In genomic region chr15:32993285-32993684, GRCh38 we compare ENCODE assay signal across 13 cellular contexts.
A peak's percentile ranks its signal among the peaks of the same experiment; 100 is the strongest.
DNase-seq lines count a peak whose midpoint lies in the region; ATAC-seq and TF ChIP-seq lines count a peak whose summit lies in the region.
"Had no signal": no experiment of that assay in that cellular context is flagged by ENCODE, and none has a peak within 500 bp of the region (broad histone marks: within the 10 kb centered on the region; RNA-seq: fewer than 3 reads in every experiment).

No MANE protein-coding gene starts in this region.

- no peaks in the 10 kb centered on the region for H3K27me3 ChIP-seq in adipocyte (replicated peaks; ENCODE audit: control insufficient read depth, insufficient read depth, low read length)
- H3K27me3 ChIP-seq in dorsolateral prefrontal cortex: no peaks in the 10 kb centered on the region

- intact Hi-C loops in dorsolateral prefrontal cortex (cut with DNase I): loop anchor here in 1 of 2 donors (5.0 kb wide), 1 partner anchor 331 kb away; no protein-coding TSS in a partner anchor

- DNase-seq in AG09309 (ENCODE audit: low read depth) (no peak), HCEC 1CT (peak; percentile 53), adipocyte (ENCODE audit: low read depth) (peak; percentile 47), iris pigment epithelial cell (ENCODE audit: low read depth) (peak; percentile 31), dorsolateral prefrontal cortex (no peak), HPDE6-E6E7 (ENCODE audit: extremely low spot score) (no peak)
- DNase-seq in stimulated activated CD8-positive, alpha-beta memory T cell treated with anti-CD3 and anti-CD28 coated beads, Interleukin-4, amount 100 ng/mL, for 48 hours: no peak
- DNase-seq: activated naive CD4-positive, alpha-beta T cell treated with anti-CD3 and anti-CD28 coated beads, Interleukin-2, amount 10 ng/mL, durations not matched to agents 7 days and 5 days; COR-L47; GOT3; NCI-H1694 had no signal

- TF ChIP-seq CTCF in AG09309 (IDR thresholded peaks at IDR 0.05; ENCODE audit: control insufficient read depth, insufficient read depth, low read depth, low read length, missing control alignments): peak; percentile 42
- peak in 28 of 56 donors; percentile 8 to 50 (median 21) for TF ChIP-seq CTCF in dorsolateral prefrontal cortex (IDR thresholded peaks at IDR 0.05 in 54 of 56, conservative IDR thresholded peaks at IDR 0.05 in 2 of 56; ENCODE audit: low read depth in 1 of 56, partially characterized antibody in 56 of 56)

- no peak for ATAC-seq in HG02798 (IDR thresholded peaks at IDR 0.05; ENCODE audit: poor library complexity, unreplicated experiment)

- H3K9ac ChIP-seq in adipocyte (ENCODE audit: low read length): no peak overlapping the region

- no peak overlapping the region for H3K27ac ChIP-seq in dorsolateral prefrontal cortex
- H3K27ac ChIP-seq: epithelial cell of prostate had no signal

- peaks cover 17% of the 10 kb centered on the region for H3K4me1 ChIP-seq in adipocyte (ENCODE audit: control insufficient read depth, insufficient read depth, low read length)

- H3K9me3 ChIP-seq in adipocyte (ENCODE audit: control insufficient read depth, low read length): no peaks in the 10 kb centered on the region

- no peaks in the 10 kb centered on the region for H3K36me3 ChIP-seq in adipocyte (ENCODE audit: control insufficient read depth, insufficient read depth, low read length, severe bottlenecking)

- H3K4me3 ChIP-seq in AG09309 (ENCODE audit: control insufficient read depth, low read depth, low read length) (no peak overlapping the region), adipocyte (ENCODE audit: low read length) (no peak overlapping the region), dorsolateral prefrontal cortex (no peak overlapping the region)

Comparison
In these comparisons a context has a peak if more than half of its experiments do, and no peak if none do; other contexts are left out.
1. DNase-seq: peak in HCEC 1CT (single experiment), adipocyte (single experiment) and iris pigment epithelial cell (single experiment); none in AG09309 (single experiment), stimulated activated CD8-positive, alpha-beta memory T cell treated with anti-CD3 and anti-CD28 coated beads, Interleukin-4, amount 100 ng/mL, for 48 hours (single experiment), dorsolateral prefrontal cortex (0 of 10) and HPDE6-E6E7 (single experiment).